Comparison of ENCODE assay signal across 13 cellular contexts in genomic region chr9:109507421-109507838, GRCh38. TPM values are rescaled to one million over a fixed set of nuclear protein-coding genes. Genes with fewer than 3 reads are reported as not detected.
DNase-seq lines count a peak whose midpoint lies in the region; ATAC-seq and TF ChIP-seq lines count a peak whose summit lies in the region.
"Had no signal": no experiment of that assay in that cellular context is flagged by ENCODE, and none has a peak within 500 bp of the region (broad histone marks: within the 10 kb centered on the region; RNA-seq: fewer than 3 reads in every experiment).

No MANE protein-coding gene starts in this region.

- no peak for ATAC-seq in HG03469 (IDR thresholded peaks at IDR 0.05; ENCODE audit: unreplicated experiment)
- ATAC-seq: activated T-helper 17 cell treated with anti-CD3 and anti-CD28 coated beads, Interleukin-2, amount 50 U/mL, for 72 hours had no signal

- intact Hi-C loops in posterior vena cava (cut with DNase I), result no loop called here

- no peak for TF ChIP-seq CTCF in AG10803 (conservative IDR thresholded peaks at IDR 0.05; ENCODE audit: low read length)

- H3K4me3 ChIP-seq in AG10803 (ENCODE audit: low read length), result no peak overlapping the region
- H3K4me3 ChIP-seq: dorsolateral prefrontal cortex had no signal

- DNase-seq in AG10803 (ENCODE audit: low read depth) (peak; percentile 26), LHCN-M2 (ENCODE audit: low read depth) (peak; percentile 69), dermis blood vessel endothelial cell (peak; percentile 56), mesenteric fat pad (ENCODE audit: low spot score) (peak; percentile 84), GM19240 (ENCODE audit: insufficient read length, low spot score) (no peak), posterior vena cava (ENCODE audit: low spot score) (no peak)
- DNase-seq in activated T-cell treated with anti-CD3 and anti-CD28 coated beads, Interleukin-2, amount 50 U/mL, for 1 hour, result no peak
- DNase-seq: COR-L47, dorsolateral prefrontal cortex, kidney, NCI-H1048 had no signal

RNA-seq across cellular contexts. Expression of gene PTPN3, which starts 9.3 kb away (rescaled TPM):
- total RNA-seq in LHCN-M2 (2014; rRNA removed), result 0.29 and 0.38 TPM in 2 replicates
- 0.13 TPM for polyA plus RNA-seq in LHCN-M2 (2012)
- 2.8 and 3.6 TPM in 2 replicates for total RNA-seq in dermis blood vessel endothelial cell
- 6.3 TPM for total RNA-seq in mesenteric fat pad
- 1 to 10 TPM; 1.7 to 2.1 TPM for total RNA-seq in posterior vena cava

Comparison
In these comparisons a context has a peak if more than half of its experiments do, and no peak if none do; other contexts are left out.
1. DNase-seq: peak in AG10803 (single experiment), LHCN-M2 (single experiment), dermis blood vessel endothelial cell (single experiment) and mesenteric fat pad (single experiment); none in activated T-cell treated with anti-CD3 and anti-CD28 coated beads, Interleukin-2, amount 50 U/mL, for 1 hour (single experiment), GM19240 (single experiment) and posterior vena cava (single experiment).